ENCODE assay signal across 8 cellular contexts in the genomic region with DNA sequence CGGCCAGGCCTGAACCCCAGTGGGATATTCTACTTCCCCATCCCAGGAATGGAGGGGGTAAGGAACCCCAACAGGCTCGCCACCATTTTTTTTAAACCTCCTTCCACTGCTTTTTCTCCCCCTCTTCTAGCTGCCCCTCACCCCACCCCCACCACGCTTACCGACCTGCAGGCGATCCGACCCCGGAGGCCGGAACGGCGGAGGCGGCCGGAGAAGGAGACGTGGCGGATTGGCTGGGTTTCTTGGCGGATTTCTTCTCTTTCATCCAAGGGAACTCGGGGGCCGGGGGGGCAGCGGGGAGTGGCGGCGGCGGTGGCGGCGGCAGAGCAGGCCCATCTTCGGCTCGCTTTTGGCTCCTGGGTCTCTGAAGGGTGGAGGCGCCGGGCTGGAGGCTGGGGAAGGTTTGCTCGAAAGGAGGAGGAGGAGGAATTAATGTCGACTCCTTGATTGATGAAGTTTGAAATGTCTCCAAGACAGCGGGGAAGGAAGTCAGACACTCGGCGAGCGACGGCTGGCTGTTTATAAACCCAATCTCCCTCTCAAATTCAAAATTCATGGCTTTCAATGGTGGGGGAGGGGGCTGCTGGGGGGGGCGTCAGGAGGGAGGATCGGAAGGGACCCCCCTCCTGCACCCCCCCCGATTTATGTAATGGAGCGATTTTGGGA. TPM values are rescaled to one million over a fixed set of nuclear protein-coding genes. Genes with fewer than 3 reads are reported as not detected.
DNase-seq lines count a peak whose midpoint lies in the region; ATAC-seq, FAIRE-seq and TF ChIP-seq lines count a peak whose summit lies in the region.

No MANE protein-coding gene starts in this region.

- 8% methylated on average over 30 of the region's 38 CpGs for WGBS in right lobe of liver (ENCODE audit: insufficient coverage, low coverage, low lambda C conversion rate, missing lambda C conversion rate)

- H3K9me3 ChIP-seq in SJCRH30 (replicated peaks) = no peaks in the 10 kb centered on the region
- H3K9me3 ChIP-seq in right lobe of liver = no peaks in the 10 kb centered on the region

- H3K27me3 Mint-ChIP-seq in stimulated activated memory B cell treated with anti-CD40 and anti-IgM and Interleukin-4, amounts not matched to agents 10 μg/mL and 1 μg/mL and 100 μg/mL, for 72 hours = peaks cover 75% of the 10 kb centered on the region
- H3K27me3 Mint-ChIP-seq in osteocyte (ENCODE audit: unreplicated experiment) = peaks cover 88% of the 10 kb centered on the region

- TF ChIP-seq CTCF in right lobe of liver (IDR thresholded peaks at IDR 0.05) = no peak
- no peak for TF ChIP-seq CTCF in osteocyte (IDR thresholded peaks at IDR 0.05)

- no peaks in the 10 kb centered on the region for H3K36me3 Mint-ChIP-seq in stimulated activated memory B cell treated with anti-CD40 and anti-IgM and Interleukin-4, amounts not matched to agents 10 μg/mL and 1 μg/mL and 100 μg/mL, for 72 hours
- no peaks in the 10 kb centered on the region for H3K36me3 Mint-ChIP-seq in osteocyte (ENCODE audit: unreplicated experiment)

- peak overlapping the region; percentile 75 for H3K4me3 Mint-ChIP-seq in stimulated activated memory B cell treated with anti-CD40 and anti-IgM and Interleukin-4, amounts not matched to agents 10 μg/mL and 1 μg/mL and 100 μg/mL, for 72 hours
- no peak overlapping the region for H3K4me3 Mint-ChIP-seq in osteocyte (ENCODE audit: unreplicated experiment)

- intact Hi-C loops in right lobe of liver (cut with DNase I) = no loop called here

- no peaks in the 10 kb centered on the region for H3K9me3 Mint-ChIP-seq in stimulated activated memory B cell treated with anti-CD40 and anti-IgM and Interleukin-4, amounts not matched to agents 10 μg/mL and 1 μg/mL and 100 μg/mL, for 72 hours
- H3K9me3 Mint-ChIP-seq in osteocyte (ENCODE audit: unreplicated experiment) = no peaks in the 10 kb centered on the region

- H3K4me1 ChIP-seq in SJCRH30 (peaks cover 19% of the 10 kb centered on the region), right lobe of liver (peaks cover 0 to 6% (median 0%) of the 10 kb centered on the region in 4 donors)

- H3K27me3 ChIP-seq in SJCRH30 (no peaks in the 10 kb centered on the region), right lobe of liver (peaks cover 0 to 11% of the 10 kb centered on the region in 2 donors)

- H3K4me3 ChIP-seq in SJCRH30 (peak overlapping the region; percentile 88), right lobe of liver (peak overlapping the region; percentile 42 to 56 (median 45))

- DNase-seq in GM12892 (ENCODE audit: insufficient read length) (no peak), SJCRH30 (peak; percentile 66 to 68), T47D (ENCODE audit: low read depth in 1 of 2, low spot score in 1 of 2) (peak; percentile 69 to 80), right lobe of liver (peak; percentile 75 to 77 (median 76)), osteocyte (ENCODE audit: extremely low spot score, unreplicated experiment) (no peak), NCI-H524 treated with DMSO at 0.1 percent for 48 hours (lab: John Stamatoyannopoulos, UW) (no peak)

- FAIRE-seq in GM12892 (lab: Jason Lieb, UNC) = peak; percentile 53

- no peak overlapping the region for H3K27ac Mint-ChIP-seq in stimulated activated memory B cell treated with anti-CD40 and anti-IgM and Interleukin-4, amounts not matched to agents 10 μg/mL and 1 μg/mL and 100 μg/mL, for 72 hours
- no peak overlapping the region for H3K27ac Mint-ChIP-seq in osteocyte (ENCODE audit: unreplicated experiment)

- peak; percentile 42 to 62 (median 55) for ATAC-seq in right lobe of liver
- no peak for ATAC-seq in stimulated activated memory B cell treated with anti-CD40 and anti-IgM and Interleukin-4, amounts not matched to agents 10 μg/mL and 1 μg/mL and 100 μg/mL, for 72 hours
- ATAC-seq in HG02973 (IDR thresholded peaks at IDR 0.05; ENCODE audit: unreplicated experiment) = no peak

- H3K27ac ChIP-seq in SJCRH30 = peak overlapping the region; percentile 90
- peak overlapping the region; percentile 64 to 78 (median 75) for H3K27ac ChIP-seq in right lobe of liver

- peaks cover 34% of the 10 kb centered on the region for H3K4me1 Mint-ChIP-seq in stimulated activated memory B cell treated with anti-CD40 and anti-IgM and Interleukin-4, amounts not matched to agents 10 μg/mL and 1 μg/mL and 100 μg/mL, for 72 hours
- peaks cover 11% of the 10 kb centered on the region for H3K4me1 Mint-ChIP-seq in osteocyte (ENCODE audit: unreplicated experiment)

- no peak for TF ChIP-seq POLR2A in GM12892 (IDR thresholded peaks at IDR 0.05; ENCODE audit: low read depth, low read length)
- TF ChIP-seq POLR2A in right lobe of liver (IDR thresholded peaks at IDR 0.05) = no peak

- in situ Hi-C loops in T47D (cut with HindIII; ENCODE audit: low pct_unique_long_range_greater_than_20kb, low sequenced_read_pairs) = no loop called here

- no peaks in the 10 kb centered on the region for H3K36me3 ChIP-seq in SJCRH30
- H3K36me3 ChIP-seq in right lobe of liver = no peaks in the 10 kb centered on the region

RNA-seq across cellular contexts. Expression of a gene that starts 0.4 kb away (rescaled TPM):
- 2.8 TPM for polyA plus RNA-seq in GM12892 (2012; ENCODE audit: missing spikeins)
- 5.9 and 7.6 TPM in 2 replicates for total RNA-seq in SJCRH30 (2014; rRNA removed; shearing (Covaris generic))
- total RNA-seq in right lobe of liver = 1 to 10 TPM; 1.1 to 1.9 (median 1.5) TPM
- total RNA-seq in osteocyte = not detected in 2 replicates

RNA-seq across cellular contexts. Expression of a gene that starts 13.7 kb away (rescaled TPM):
- not detected for polyA plus RNA-seq in GM12892 (2012; ENCODE audit: missing spikeins)
- not detected in 2 replicates for total RNA-seq in SJCRH30 (2014; rRNA removed; shearing (Covaris generic))
- total RNA-seq in right lobe of liver = not detected
- total RNA-seq in osteocyte = not detected in 2 replicates

RNA-seq across cellular contexts. Expression of a gene that starts 33.7 kb away (rescaled TPM):
- 2.7 TPM for polyA plus RNA-seq in GM12892 (2012; ENCODE audit: missing spikeins)
- 3.7 and 4.3 TPM in 2 replicates for total RNA-seq in SJCRH30 (2014; rRNA removed; shearing (Covaris generic))
- total RNA-seq in right lobe of liver = 1 to 10 TPM in 1 of 6 experiments, under 1 TPM in 5; 0.31 to 1.1 (median 0.68) TPM
- total RNA-seq in osteocyte = not detected in 2 replicates

RNA-seq across cellular contexts. Expression of a gene that starts 45.6 kb away (rescaled TPM):
- 4.5 TPM for polyA plus RNA-seq in GM12892 (2012; ENCODE audit: missing spikeins)
- 7.4 and 8.8 TPM in 2 replicates for total RNA-seq in SJCRH30 (2014; rRNA removed; shearing (Covaris generic))
- 1 to 10 TPM in 5 of 6 experiments, under 1 TPM in 1; 0.99 to 3.2 (median 2.6) TPM for total RNA-seq in right lobe of liver
- 0.46 TPM in 1 of 2 replicates, not detected in the other for total RNA-seq in osteocyte

RNA-seq across cellular contexts. Expression of a gene that starts 49.1 kb away (rescaled TPM):
- not detected for polyA plus RNA-seq in GM12892 (2012; ENCODE audit: missing spikeins)
- 0.51 and 0.61 TPM in 2 replicates for total RNA-seq in SJCRH30 (2014; rRNA removed; shearing (Covaris generic))
- total RNA-seq in right lobe of liver = under 1 TPM in 5 of 6 experiments, not detected in 1; 0.11 to 0.29 (median 0.19) TPM
- not detected in 2 replicates for total RNA-seq in osteocyte

Comparison
In these comparisons a context has a peak if more than half of its experiments do, and no peak if none do; other contexts are left out.
1. DNase-seq: peak in SJCRH30 (2 of 2), T47D (2 of 2) and right lobe of liver (3 of 3); none in GM12892 (single experiment), osteocyte (single experiment) and NCI-H524 treated with DMSO at 0.1 percent for 48 hours (single experiment).
2. ATAC-seq: peak in right lobe of liver (4 of 4); none in stimulated activated memory B cell treated with anti-CD40 and anti-IgM and Interleukin-4, amounts not matched to agents 10 μg/mL and 1 μg/mL and 100 μg/mL, for 72 hours (single experiment) and HG02973 (single experiment).